ENCODE assay signal across 8 cellular contexts in the genomic region with DNA sequence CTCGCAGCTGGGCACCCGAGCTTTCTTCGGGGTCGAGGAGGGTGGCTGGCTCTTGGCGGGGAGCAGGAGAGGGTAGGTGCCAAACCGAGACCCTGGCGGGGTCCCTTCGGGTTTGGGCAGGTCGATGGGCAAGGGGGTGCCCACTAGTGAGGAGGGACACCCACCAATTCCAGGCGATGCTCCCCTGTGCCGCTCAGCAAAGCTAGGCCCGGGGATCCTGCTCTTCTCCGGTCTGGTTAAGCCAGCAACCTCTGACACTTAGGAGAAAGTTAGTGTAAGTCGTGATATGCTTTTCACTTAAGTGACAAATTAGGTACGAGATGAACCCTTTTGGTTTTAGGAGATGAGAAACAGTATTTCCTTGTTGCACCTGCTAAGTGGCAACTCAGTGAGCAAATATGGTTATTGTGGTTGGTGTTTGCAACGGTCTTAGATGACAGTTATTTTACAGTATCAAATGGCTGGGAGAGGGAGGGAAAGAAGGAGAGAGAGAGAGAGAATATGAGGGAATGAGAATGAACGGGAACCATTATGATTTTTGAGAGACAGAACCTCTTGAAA. TPM values are rescaled to one million over a fixed set of nuclear protein-coding genes. Genes with fewer than 3 reads are reported as not detected.
A peak's percentile ranks its signal among the peaks of the same experiment; 100 is the strongest.
DNase-seq lines count a peak whose midpoint lies in the region; ATAC-seq and TF ChIP-seq lines count a peak whose summit lies in the region.

No MANE protein-coding gene starts in this region.

- H3K9me3 Mint-ChIP-seq in CD4-positive, alpha-beta T cell = no peaks in the 10 kb centered on the region

- ATAC-seq in CD4-positive, alpha-beta T cell (ENCODE audit: poor library complexity) = peak; percentile 30
- peak; percentile 14 for ATAC-seq in GM18867 (IDR thresholded peaks at IDR 0.05; ENCODE audit: unreplicated experiment)
- ATAC-seq in HG03064 (IDR thresholded peaks at IDR 0.05; ENCODE audit: low read depth, unreplicated experiment) = peak; percentile 4
- ATAC-seq in right cardiac atrium = peak; percentile 37 to 48

- intact Hi-C loops in CD4-positive, alpha-beta T cell (cut with DNase I, micrococcal nuclease) = loop anchor here (1.0 to 5.0 kb wide), 5 partner anchors 8 to 200 kb away; a partner anchor contains a TSS
- intact Hi-C loops in right cardiac atrium (cut with DNase I) = no loop called here

- POLR2A ChIA-PET in CD4-positive, alpha-beta T cell (lab: Charles Lee) = interaction anchor here (1.0 to 3.5 kb wide), 18 partner anchors 9 to 199 kb away, joined by 3 to 61 read pairs (median 6); a partner anchor contains a TSS

- no peaks in the 10 kb centered on the region for H3K27me3 ChIP-seq in CD4-positive, alpha-beta T cell (ENCODE audit: control insufficient read depth, insufficient read depth, low read length)
- H3K27me3 ChIP-seq in right cardiac atrium (ENCODE audit: control insufficient read depth, insufficient read depth) = no peaks in the 10 kb centered on the region

- peak overlapping the region; percentile 86 for H3K27ac Mint-ChIP-seq in CD4-positive, alpha-beta T cell

- H3K27me3 Mint-ChIP-seq in CD4-positive, alpha-beta T cell = no peaks in the 10 kb centered on the region

- CTCF ChIA-PET in CD4-positive, alpha-beta T cell (lab: Charles Lee) = interaction anchor here (1.5 kb wide), 1 partner anchor 10 kb away, joined by 4 read pairs; no protein-coding TSS in a partner anchor

- peak overlapping the region; percentile 73 for H3K4me3 ChIP-seq in right cardiac atrium (ENCODE audit: low read length)

- no peak for DNase-seq in CD4-positive, alpha-beta T cell
- DNase-seq in NCI-H2196 (lab: John Stamatoyannopoulos, UW; ENCODE audit: unreplicated experiment) = peak; percentile 29
- DNase-seq in right cardiac atrium = no peak
- DNase-seq in retina = peak; percentile 86
- no peak for DNase-seq in iPS-NIHi7 (ENCODE audit: extremely low spot score)

- H3K4me1 Mint-ChIP-seq in CD4-positive, alpha-beta T cell (ENCODE audit: low read depth) = peaks cover 37% of the 10 kb centered on the region

- no peak for TF ChIP-seq CTCF in CD4-positive, alpha-beta T cell (IDR thresholded peaks at IDR 0.05)

- under 1% methylated on average over 17 of the region's 17 CpGs for WGBS in right cardiac atrium

- H3K4me3 Mint-ChIP-seq in CD4-positive, alpha-beta T cell = peak overlapping the region; percentile 87

- H3K27ac ChIP-seq in CD4-positive, alpha-beta T cell (ENCODE audit: low read depth, low read length) = peak overlapping the region; percentile 87
- H3K27ac ChIP-seq in angular gyrus (ENCODE audit: low read depth, low read length) (peak overlapping the region; percentile 90), right cardiac atrium (ENCODE audit: low read length) (peak overlapping the region; percentile 63)

- H3K4me1 ChIP-seq in right cardiac atrium (ENCODE audit: control insufficient read depth, insufficient read depth, low read length) = no peaks in the 10 kb centered on the region

- peaks cover 12% of the 10 kb centered on the region for H3K36me3 Mint-ChIP-seq in CD4-positive, alpha-beta T cell (ENCODE audit: low read depth)

- no peaks in the 10 kb centered on the region for H3K9me3 ChIP-seq in CD4-positive, alpha-beta T cell (ENCODE audit: control insufficient read depth, low read length)
- no peaks in the 10 kb centered on the region for H3K9me3 ChIP-seq in right cardiac atrium (ENCODE audit: control insufficient read depth, low read length)

RNA-seq across cellular contexts. Expression of a gene that starts 0.6 kb away (rescaled TPM):
- 10 to 100 TPM; 65.2 to 73.0 TPM for total RNA-seq in CD4-positive, alpha-beta T cell
- 100 to 1,000 TPM; 118 to 172 (median 137) TPM for total RNA-seq in right cardiac atrium
- 135 TPM for polyA plus RNA-seq in right cardiac atrium

Comparison
In these comparisons a context has a peak if more than half of its experiments do, and no peak if none do; other contexts are left out.
1. DNase-seq: peak in NCI-H2196 (single experiment) and retina (single experiment); none in CD4-positive, alpha-beta T cell (0 of 10), right cardiac atrium (0 of 3) and iPS-NIHi7 (single experiment).
2. intact Hi-C loops: an anchor here in CD4-positive, alpha-beta T cell (1.0 to 5.0 kb wide); none called in right cardiac atrium.
3. Peak in every context shown above with its lines, with median percentiles within 50 percentile points of each other: ATAC-seq and H3K27ac ChIP-seq.